In the genomic region with DNA sequence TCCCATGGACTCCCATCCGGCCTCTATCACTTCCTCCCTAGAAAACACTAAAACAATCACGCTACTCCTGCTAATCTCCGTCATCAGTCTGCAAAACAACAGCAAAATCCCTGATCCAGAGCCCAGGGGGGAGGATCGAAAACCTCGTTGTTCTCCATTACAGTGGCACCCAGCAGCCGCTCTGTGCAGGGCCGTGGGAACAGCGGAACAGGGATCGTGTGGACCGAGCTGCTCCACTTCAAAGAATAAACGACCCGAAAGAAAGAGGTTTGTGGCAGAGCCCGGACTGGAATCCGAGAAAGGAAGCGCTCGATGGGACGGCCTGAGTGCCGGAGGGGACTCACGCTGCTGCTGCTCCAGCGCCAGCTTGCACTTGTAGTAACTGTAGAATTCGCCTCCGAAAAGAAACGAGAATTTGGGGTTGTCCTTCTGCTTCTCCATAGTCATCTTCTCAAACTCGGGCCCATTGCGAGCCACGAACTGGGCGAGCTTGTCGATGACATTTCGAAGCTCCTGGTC, we compare ENCODE assay signal across 6 cellular contexts. TPM values are rescaled to one million over a fixed set of nuclear protein-coding genes. Genes with fewer than 3 reads are reported as not detected.
DNase-seq lines count a peak whose midpoint lies in the region; ATAC-seq, FAIRE-seq and TF ChIP-seq lines count a peak whose summit lies in the region.

No MANE protein-coding gene starts in this region.

- peak overlapping the region; percentile 85 for H3K4me2 ChIP-seq in HepG2 (ENCODE audit: low read depth, low read length)

- TF ChIP-seq CTCF in HepG2 (CRISPR knock-in tag; IDR thresholded peaks at IDR 0.05), result no peak

- TSS peak; percentile 85 for BruUV-seq in HepG2 (replicated peaks; lab: Mats Ljungman, UMichigan)

- peak overlapping the region; percentile 86 to 99 (median 96) for H3K4me3 ChIP-seq in HepG2 (replicated peaks in 1 of 3; ENCODE audit: insufficient read depth in 1 of 3, low read depth in 2 of 3, low read length in 3 of 3)

- FAIRE-seq in HepG2 (lab: Jason Lieb, UNC), result no peak

- TF ChIP-seq RAD21 in HepG2 (CRISPR knock-in tag; IDR thresholded peaks at IDR 0.05), result no peak

- H3K4me1 ChIP-seq in HepG2 (ENCODE audit: insufficient read depth, low read length), result peaks cover 32% of the 10 kb centered on the region

- H3K27ac Mint-ChIP-seq in activated CD8-positive, alpha-beta memory T cell treated with anti-CD3 and anti-CD28 coated beads, Interleukin-2, amount 10 ng/mL, durations not matched to agents 7 days and 5 days, result peak overlapping the region; percentile 73
- peak overlapping the region; percentile 77 for H3K27ac Mint-ChIP-seq in activated CD4-positive, alpha-beta memory T cell treated with anti-CD3 and anti-CD28 coated beads for 36 hours

- CTCF ChIA-PET in activated CD8-positive, alpha-beta memory T cell treated with anti-CD3 and anti-CD28 coated beads, Interleukin-2, amount 10 ng/mL, durations not matched to agents 7 days and 5 days (lab: Charles Lee), result interaction anchor here (0.9 to 1.2 kb wide), 4 partner anchors 33 to 131 kb away, joined by 3 read pairs; no protein-coding TSS in a partner anchor
- CTCF ChIA-PET in activated CD4-positive, alpha-beta memory T cell treated with anti-CD3 and anti-CD28 coated beads for 36 hours (lab: Charles Lee), result interaction anchor here (0.9 kb wide), 1 partner anchor 46 kb away, joined by 3 read pairs; no protein-coding TSS in a partner anchor
- CTCF ChIA-PET in HepG2 (lab: Yijun Ruan, JAX; ENCODE audit: low intra/inter-chr PET ratio, low total read pairs), result no interaction called here

- in situ Hi-C loops in HepG2 (cut with HindIII; ENCODE audit: extremely low pct_ligation_motif_present, low pct_unique_long_range_greater_than_20kb), result no loop called here

- TF ChIP-seq EP300 in HepG2 (IDR thresholded peaks at IDR 0.05; ENCODE audit: low read depth in 2 of 2, low read length in 2 of 2) (no peak), HepG2 (CRISPR knock-in tag; IDR thresholded peaks at IDR 0.05; ENCODE audit: borderline replicate concordance) (no peak)

- H3K4me1 Mint-ChIP-seq in activated CD8-positive, alpha-beta memory T cell treated with anti-CD3 and anti-CD28 coated beads, Interleukin-2, amount 10 ng/mL, durations not matched to agents 7 days and 5 days, result peaks cover 51% of the 10 kb centered on the region
- H3K4me1 Mint-ChIP-seq in activated CD4-positive, alpha-beta memory T cell treated with anti-CD3 and anti-CD28 coated beads for 36 hours (ENCODE audit: low read depth), result peaks cover 52% of the 10 kb centered on the region

- POLR2A ChIA-PET in activated CD4-positive, alpha-beta memory T cell treated with anti-CD3 and anti-CD28 coated beads for 36 hours (lab: Charles Lee), result interaction anchor here (1.9 kb wide), 1 partner anchor 86 kb away, joined by 8 read pairs; the partner anchor contains the start of gene MED26
- POLR2A ChIA-PET in HepG2 (lab: Yijun Ruan, JAX), result interaction anchor here (0.9 kb wide), 1 partner anchor 45 kb away, joined by 4 read pairs; the partner anchor contains the start of genes C19orf44 and CALR3

- peak; percentile 5 for ATAC-seq in activated CD8-positive, alpha-beta memory T cell treated with anti-CD3 and anti-CD28 coated beads, Interleukin-2, amount 10 ng/mL, durations not matched to agents 7 days and 5 days
- peak; percentile 4; the same call in 2 of the 3 replicates for ATAC-seq in HepG2
- no peak for ATAC-seq in HG03521 (IDR thresholded peaks at IDR 0.05; ENCODE audit: unreplicated experiment)

- no peak overlapping the region for H2AFZ ChIP-seq in HepG2 (ENCODE audit: low read length)

- 1% methylated on average over 16 of the region's 29 CpGs for WGBS in HepG2 (ENCODE audit: low lambda C conversion rate)

- peak overlapping the region; percentile 81 for H3K4me3 Mint-ChIP-seq in activated CD8-positive, alpha-beta memory T cell treated with anti-CD3 and anti-CD28 coated beads, Interleukin-2, amount 10 ng/mL, durations not matched to agents 7 days and 5 days
- H3K4me3 Mint-ChIP-seq in activated CD4-positive, alpha-beta memory T cell treated with anti-CD3 and anti-CD28 coated beads for 36 hours, result peak overlapping the region; percentile 84

- peak overlapping the region; percentile 96 for H3K9ac ChIP-seq in HepG2 (ENCODE audit: insufficient read depth, low read depth, low read length)

- peak overlapping the region; percentile 87 for H3K27ac ChIP-seq in HepG2 (ENCODE audit: extremely low read length, insufficient read depth, low read length)

- peaks cover 35% of the 10 kb centered on the region for H3K36me3 Mint-ChIP-seq in activated CD8-positive, alpha-beta memory T cell treated with anti-CD3 and anti-CD28 coated beads, Interleukin-2, amount 10 ng/mL, durations not matched to agents 7 days and 5 days
- H3K36me3 Mint-ChIP-seq in activated CD4-positive, alpha-beta memory T cell treated with anti-CD3 and anti-CD28 coated beads for 36 hours, result peaks cover 37% of the 10 kb centered on the region

- H3K9me3 ChIP-seq in HepG2 (ENCODE audit: low read length), result no peaks in the 10 kb centered on the region

- H3K79me2 ChIP-seq in HepG2 (ENCODE audit: insufficient read depth, low read length), result peaks cover 59% of the 10 kb centered on the region

- no peak for TF ChIP-seq POLR2A in HepG2 (IDR thresholded peaks at IDR 0.05; ENCODE audit: insufficient read depth in 1 of 2, low read depth in 2 of 2, low read length in 2 of 2)

- H4K20me1 ChIP-seq in HepG2 (ENCODE audit: insufficient read depth, low read length), result peaks cover 21% of the 10 kb centered on the region

- intact Hi-C loops in activated CD4-positive, alpha-beta memory T cell treated with anti-CD3 and anti-CD28 coated beads for 36 hours (cut with micrococcal nuclease), result loop anchor here (1.0 to 5.0 kb wide), 6 partner anchors 31 to 119 kb away; partner anchors contain the start of genes C19orf44, CALR3, MED26 and SLC35E1
- intact Hi-C loops in HepG2 (cut with micrococcal nuclease; ENCODE audit: unreplicated experiment), result no loop called here

- peak; percentile 54 for DNase-seq in activated CD8-positive, alpha-beta memory T cell treated with anti-CD3 and anti-CD28 coated beads, Interleukin-2, amount 10 ng/mL, durations not matched to agents 7 days and 5 days
- DNase-seq in activated CD8-positive, alpha-beta memory T cell treated with anti-CD3 and anti-CD28 coated beads, Interleukin-2, amount 50 U/mL, for 48 hours, result no peak
- DNase-seq in activated CD4-positive, alpha-beta memory T cell treated with anti-CD3 and anti-CD28 coated beads for 36 hours, result peak; percentile 39
- DNase-seq in HepG2 (ENCODE audit: low spot score) (no peak), putamen (ENCODE audit: low spot score) (no peak)

- no peaks in the 10 kb centered on the region for H3K9me3 Mint-ChIP-seq in activated CD8-positive, alpha-beta memory T cell treated with anti-CD3 and anti-CD28 coated beads, Interleukin-2, amount 10 ng/mL, durations not matched to agents 7 days and 5 days (ENCODE audit: low read depth)
- H3K9me3 Mint-ChIP-seq in activated CD4-positive, alpha-beta memory T cell treated with anti-CD3 and anti-CD28 coated beads for 36 hours, result no peaks in the 10 kb centered on the region

- peaks cover 10 to 25% of the 10 kb centered on the region in 2 experiments for H3K36me3 ChIP-seq in HepG2 (replicated peaks in 1 of 2; ENCODE audit: control insufficient read depth in 1 of 2, insufficient read depth in 2 of 2, low read length in 2 of 2)

- no peaks in the 10 kb centered on the region; a peak in 1 of 5 replicates for H3K27me3 ChIP-seq in HepG2 (ENCODE audit: control insufficient read depth in 1 of 2, insufficient read depth in 2 of 2, low read length in 2 of 2)

- H3K27me3 Mint-ChIP-seq in activated CD8-positive, alpha-beta memory T cell treated with anti-CD3 and anti-CD28 coated beads, Interleukin-2, amount 10 ng/mL, durations not matched to agents 7 days and 5 days, result no peaks in the 10 kb centered on the region
- H3K27me3 Mint-ChIP-seq in activated CD4-positive, alpha-beta memory T cell treated with anti-CD3 and anti-CD28 coated beads for 36 hours, result no peaks in the 10 kb centered on the region

RNA-seq across cellular contexts. Expression of gene CHERP, which starts 0.7 kb away (rescaled TPM):
- total RNA-seq in activated CD8-positive, alpha-beta memory T cell treated with anti-CD3 and anti-CD28 coated beads, Interleukin-2, amount 10 ng/mL, durations not matched to agents 7 days and 5 days, result 10 to 100 TPM; 66.5 to 74.5 TPM
- total RNA-seq in activated CD4-positive, alpha-beta memory T cell treated with anti-CD3 and anti-CD28 coated beads for 36 hours, result 10 to 100 TPM; 50.8 TPM
- 4.3 and 9.1 TPM in 2 replicates for total RNA-seq in HepG2 (2016; rRNA removed; fragmentation: Illumina TruSeq; extraction: Trizol)
- 3.8 and 4.0 TPM in 2 replicates for total RNA-seq in HepG2 (2016; cell fraction: cytosol; rRNA removed; fragmentation: Illumina TruSeq; extraction: Trizol; ENCODE audit: low read depth)
- 6.0 and 7.4 TPM in 2 replicates for total RNA-seq in HepG2 (2016; cell fraction: insoluble cytoplasmic fraction; rRNA removed; fragmentation: Illumina TruSeq; extraction: Trizol)
- 5.5 and 6.1 TPM in 2 replicates for total RNA-seq in HepG2 (2016; cell fraction: membrane; rRNA removed; fragmentation: Illumina TruSeq; extraction: Trizol)
- 8.1 and 13.9 TPM in 2 replicates for total RNA-seq in HepG2 (2016; cell fraction: nucleus; rRNA removed; fragmentation: Illumina TruSeq; extraction: Trizol)
- 5.4 and 5.9 TPM in 2 replicates for polyA plus RNA-seq in HepG2 (2011; rRNA removed)
- 2.9 and 3.2 TPM in 2 replicates for polyA plus RNA-seq in HepG2 (2011; cell fraction: cytosol; rRNA removed)
- polyA plus RNA-seq in HepG2 (2011; cell fraction: nucleus; rRNA removed), result 34.4 and 39.5 TPM in 2 replicates
- polyA plus RNA-seq in HepG2 (2012), result 20.4 and 25.1 TPM in 2 replicates
- polyA plus RNA-seq in HepG2 (2016; cell fraction: cytosol; fragmentation: Illumina TruSeq; extraction: Trizol; ENCODE audit: low read depth), result 2.1 and 2.2 TPM in 2 replicates
- 19.7 and 26.9 TPM in 2 replicates for polyA plus RNA-seq in HepG2 (2016; cell fraction: insoluble cytoplasmic fraction; fragmentation: Illumina TruSeq; extraction: Trizol; ENCODE audit: low read depth)
- 4.9 and 6.0 TPM in 2 replicates for polyA plus RNA-seq in HepG2 (2016; cell fraction: membrane; fragmentation: Illumina TruSeq; extraction: Trizol; ENCODE audit: low read depth)
- polyA plus RNA-seq in HepG2 (2016; cell fraction: nucleus; fragmentation: Illumina TruSeq; extraction: Trizol; ENCODE audit: insufficient read depth, low read depth), result 54.8 and 59.8 TPM in 2 replicates
- polyA minus RNA-seq in HepG2 (2011; rRNA and poly(A)+ RNA removed; ENCODE audit: low replicate concordance), result 10.1 and 16.3 TPM in 2 replicates
- 7.1 and 9.3 TPM in 2 replicates for polyA minus RNA-seq in HepG2 (2011; cell fraction: cytosol; rRNA and poly(A)+ RNA removed)
- polyA minus RNA-seq in HepG2 (2011; cell fraction: nucleus; rRNA and poly(A)+ RNA removed), result 18.4 and 19.8 TPM in 2 replicates

RNA-seq across cellular contexts. Expression of gene SLC35E1, which starts 30.6 kb away (rescaled TPM):
- 10 to 100 TPM; 46.2 to 46.3 TPM for total RNA-seq in activated CD8-positive, alpha-beta memory T cell treated with anti-CD3 and anti-CD28 coated beads, Interleukin-2, amount 10 ng/mL, durations not matched to agents 7 days and 5 days
- 10 to 100 TPM; 42.0 to 46.0 TPM for total RNA-seq in activated CD4-positive, alpha-beta memory T cell treated with anti-CD3 and anti-CD28 coated beads for 36 hours
- 17.2 and 21.2 TPM in 2 replicates for total RNA-seq in HepG2 (2016; rRNA removed; fragmentation: Illumina TruSeq; extraction: Trizol)
- 6.0 and 7.6 TPM in 2 replicates for total RNA-seq in HepG2 (2016; cell fraction: cytosol; rRNA removed; fragmentation: Illumina TruSeq; extraction: Trizol; ENCODE audit: low read depth)
- total RNA-seq in HepG2 (2016; cell fraction: insoluble cytoplasmic fraction; rRNA removed; fragmentation: Illumina TruSeq; extraction: Trizol), result 15.6 and 20.2 TPM in 2 replicates
- 18.9 and 19.7 TPM in 2 replicates for total RNA-seq in HepG2 (2016; cell fraction: membrane; rRNA removed; fragmentation: Illumina TruSeq; extraction: Trizol)
- 18.5 and 21.4 TPM in 2 replicates for total RNA-seq in HepG2 (2016; cell fraction: nucleus; rRNA removed; fragmentation: Illumina TruSeq; extraction: Trizol)
- polyA plus RNA-seq in HepG2 (2011; rRNA removed), result 46.5 and 48.0 TPM in 2 replicates
- polyA plus RNA-seq in HepG2 (2011; cell fraction: cytosol; rRNA removed), result 31.6 and 37.8 TPM in 2 replicates
- polyA plus RNA-seq in HepG2 (2011; cell fraction: nucleus; rRNA removed), result 26.3 and 38.8 TPM in 2 replicates
- 25.6 and 26.5 TPM in 2 replicates for polyA plus RNA-seq in HepG2 (2012)
- 5.7 and 6.3 TPM in 2 replicates for polyA plus RNA-seq in HepG2 (2016; cell fraction: cytosol; fragmentation: Illumina TruSeq; extraction: Trizol; ENCODE audit: low read depth)
- 16.1 and 22.5 TPM in 2 replicates for polyA plus RNA-seq in HepG2 (2016; cell fraction: insoluble cytoplasmic fraction; fragmentation: Illumina TruSeq; extraction: Trizol; ENCODE audit: low read depth)
- 20.6 and 22.2 TPM in 2 replicates for polyA plus RNA-seq in HepG2 (2016; cell fraction: membrane; fragmentation: Illumina TruSeq; extraction: Trizol; ENCODE audit: low read depth)
- polyA plus RNA-seq in HepG2 (2016; cell fraction: nucleus; fragmentation: Illumina TruSeq; extraction: Trizol; ENCODE audit: insufficient read depth, low read depth), result 45.9 and 46.6 TPM in 2 replicates
- polyA minus RNA-seq in HepG2 (2011; rRNA and poly(A)+ RNA removed; ENCODE audit: low replicate concordance), result 181 and 185 TPM in 2 replicates
- polyA minus RNA-seq in HepG2 (2011; cell fraction: cytosol; rRNA and poly(A)+ RNA removed), result 33.0 and 39.5 TPM in 2 replicates
- 24.8 and 31.7 TPM in 2 replicates for polyA minus RNA-seq in HepG2 (2011; cell fraction: nucleus; rRNA and poly(A)+ RNA removed)

RNA-seq across cellular contexts. Expression of gene C19orf44, which starts 45.4 kb away (rescaled TPM):
- 1 to 10 TPM; 3.5 to 3.6 TPM for total RNA-seq in activated CD8-positive, alpha-beta memory T cell treated with anti-CD3 and anti-CD28 coated beads, Interleukin-2, amount 10 ng/mL, durations not matched to agents 7 days and 5 days
- total RNA-seq in activated CD4-positive, alpha-beta memory T cell treated with anti-CD3 and anti-CD28 coated beads for 36 hours, result 1 to 10 TPM; 2.2 to 2.6 TPM
- 3.6 and 4.3 TPM in 2 replicates for total RNA-seq in HepG2 (2016; rRNA removed; fragmentation: Illumina TruSeq; extraction: Trizol)
- total RNA-seq in HepG2 (2016; cell fraction: cytosol; rRNA removed; fragmentation: Illumina TruSeq; extraction: Trizol; ENCODE audit: low read depth), result 2.6 and 3.0 TPM in 2 replicates
- total RNA-seq in HepG2 (2016; cell fraction: insoluble cytoplasmic fraction; rRNA removed; fragmentation: Illumina TruSeq; extraction: Trizol), result 2.7 and 3.1 TPM in 2 replicates
- 1.9 and 2.2 TPM in 2 replicates for total RNA-seq in HepG2 (2016; cell fraction: membrane; rRNA removed; fragmentation: Illumina TruSeq; extraction: Trizol)
- 4.6 and 4.8 TPM in 2 replicates for total RNA-seq in HepG2 (2016; cell fraction: nucleus; rRNA removed; fragmentation: Illumina TruSeq; extraction: Trizol)
- 3.2 and 4.1 TPM in 2 replicates for polyA plus RNA-seq in HepG2 (2011; rRNA removed)
- polyA plus RNA-seq in HepG2 (2011; cell fraction: cytosol; rRNA removed), result 3.3 and 3.5 TPM in 2 replicates
- 10.6 and 11.2 TPM in 2 replicates for polyA plus RNA-seq in HepG2 (2011; cell fraction: nucleus; rRNA removed)
- 3.4 and 5.4 TPM in 2 replicates for polyA plus RNA-seq in HepG2 (2012)
- polyA plus RNA-seq in HepG2 (2016; cell fraction: cytosol; fragmentation: Illumina TruSeq; extraction: Trizol; ENCODE audit: low read depth), result 0.60 and 0.90 TPM in 2 replicates
- polyA plus RNA-seq in HepG2 (2016; cell fraction: insoluble cytoplasmic fraction; fragmentation: Illumina TruSeq; extraction: Trizol; ENCODE audit: low read depth), result 3.6 and 4.3 TPM in 2 replicates
- 1.5 TPM in 2 replicates for polyA plus RNA-seq in HepG2 (2016; cell fraction: membrane; fragmentation: Illumina TruSeq; extraction: Trizol; ENCODE audit: low read depth)
- 10.2 and 12.1 TPM in 2 replicates for polyA plus RNA-seq in HepG2 (2016; cell fraction: nucleus; fragmentation: Illumina TruSeq; extraction: Trizol; ENCODE audit: insufficient read depth, low read depth)
- polyA minus RNA-seq in HepG2 (2011; rRNA and poly(A)+ RNA removed; ENCODE audit: low replicate concordance), result 2.9 and 3.4 TPM in 2 replicates
- 2.4 and 4.4 TPM in 2 replicates for polyA minus RNA-seq in HepG2 (2011; cell fraction: cytosol; rRNA and poly(A)+ RNA removed)
- 6.7 and 8.1 TPM in 2 replicates for polyA minus RNA-seq in HepG2 (2011; cell fraction: nucleus; rRNA and poly(A)+ RNA removed)

RNA-seq across cellular contexts. Expression of gene CALR3, which starts 45.6 kb away (rescaled TPM):
- total RNA-seq in activated CD8-positive, alpha-beta memory T cell treated with anti-CD3 and anti-CD28 coated beads, Interleukin-2, amount 10 ng/mL, durations not matched to agents 7 days and 5 days, result not detected
- not detected for total RNA-seq in activated CD4-positive, alpha-beta memory T cell treated with anti-CD3 and anti-CD28 coated beads for 36 hours
- total RNA-seq in HepG2 (2016; rRNA removed; fragmentation: Illumina TruSeq; extraction: Trizol), result not detected in 2 replicates
- not detected in 2 replicates for total RNA-seq in HepG2 (2016; cell fraction: cytosol; rRNA removed; fragmentation: Illumina TruSeq; extraction: Trizol; ENCODE audit: low read depth)
- total RNA-seq in HepG2 (2016; cell fraction: insoluble cytoplasmic fraction; rRNA removed; fragmentation: Illumina TruSeq; extraction: Trizol), result not detected in 2 replicates
- not detected in 2 replicates for total RNA-seq in HepG2 (2016; cell fraction: membrane; rRNA removed; fragmentation: Illumina TruSeq; extraction: Trizol)
- total RNA-seq in HepG2 (2016; cell fraction: nucleus; rRNA removed; fragmentation: Illumina TruSeq; extraction: Trizol), result not detected in 2 replicates
- polyA plus RNA-seq in HepG2 (2011; rRNA removed), result not detected in 2 replicates
- polyA plus RNA-seq in HepG2 (2011; cell fraction: cytosol; rRNA removed), result not detected in 2 replicates
- not detected in 2 replicates for polyA plus RNA-seq in HepG2 (2011; cell fraction: nucleus; rRNA removed)
- polyA plus RNA-seq in HepG2 (2012), result 0.16 TPM in 1 of 2 replicates, not detected in the other
- not detected in 2 replicates for polyA plus RNA-seq in HepG2 (2016; cell fraction: cytosol; fragmentation: Illumina TruSeq; extraction: Trizol; ENCODE audit: low read depth)
- polyA plus RNA-seq in HepG2 (2016; cell fraction: insoluble cytoplasmic fraction; fragmentation: Illumina TruSeq; extraction: Trizol; ENCODE audit: low read depth), result not detected in 2 replicates
- not detected in 2 replicates for polyA plus RNA-seq in HepG2 (2016; cell fraction: membrane; fragmentation: Illumina TruSeq; extraction: Trizol; ENCODE audit: low read depth)
- polyA plus RNA-seq in HepG2 (2016; cell fraction: nucleus; fragmentation: Illumina TruSeq; extraction: Trizol; ENCODE audit: insufficient read depth, low read depth), result not detected in 2 replicates
- polyA minus RNA-seq in HepG2 (2011; rRNA and poly(A)+ RNA removed; ENCODE audit: low replicate concordance), result not detected in 2 replicates
- polyA minus RNA-seq in HepG2 (2011; cell fraction: cytosol; rRNA and poly(A)+ RNA removed), result not detected in 2 replicates
- polyA minus RNA-seq in HepG2 (2011; cell fraction: nucleus; rRNA and poly(A)+ RNA removed), result not detected in 2 replicates

Comparison
In these comparisons a context has a peak if more than half of its experiments do, and no peak if none do; other contexts are left out.
1. DNase-seq: peak in activated CD8-positive, alpha-beta memory T cell treated with anti-CD3 and anti-CD28 coated beads, Interleukin-2, amount 10 ng/mL, durations not matched to agents 7 days and 5 days (single experiment) and activated CD4-positive, alpha-beta memory T cell treated with anti-CD3 and anti-CD28 coated beads for 36 hours (single experiment); none in activated CD8-positive, alpha-beta memory T cell treated with anti-CD3 and anti-CD28 coated beads, Interleukin-2, amount 50 U/mL, for 48 hours (single experiment), HepG2 (single experiment) and putamen (single experiment).